In the genomic region with DNA sequence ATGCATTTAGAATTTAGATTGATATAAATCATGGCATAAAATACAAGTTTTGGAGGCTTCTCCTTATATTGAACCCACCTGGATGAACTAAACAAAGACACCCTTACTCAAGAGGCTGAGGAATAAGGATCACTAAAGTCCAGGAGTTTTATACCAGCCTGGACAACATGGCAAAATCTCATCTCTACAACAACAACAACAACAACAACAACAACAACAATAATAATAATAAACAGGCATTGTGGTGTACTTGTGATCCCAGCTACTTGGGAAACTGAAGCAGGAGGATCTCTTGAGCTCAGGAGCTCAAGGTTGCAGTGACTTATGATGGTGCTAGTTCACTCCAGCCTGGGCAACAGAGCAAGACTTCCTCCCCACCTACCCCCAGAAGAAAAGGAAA, we compare ENCODE assay signal across 27 cellular contexts.
"Had no signal": no experiment of that assay in that cellular context is flagged by ENCODE, and none has a peak within 500 bp of the region (broad histone marks: within the 10 kb centered on the region; RNA-seq: fewer than 3 reads in every experiment).

No MANE protein-coding gene starts in this region.

- H3K4me3 ChIP-seq: stomach, suprapubic skin, testis, thoracic aorta, thyroid gland, tibial artery, tibial nerve, transverse colon, upper lobe of left lung, upper lobe of right lung, uterus, vagina had no signal

- H3K27me3 ChIP-seq: stomach, suprapubic skin, testis, thyroid gland, tibial artery, tibial nerve, transverse colon, upper lobe of left lung, upper lobe of right lung, uterus, vagina had no signal

- H3K36me3 ChIP-seq: stomach, suprapubic skin, thoracic aorta, thyroid gland, tibial artery, tibial nerve, transverse colon, upper lobe of left lung, upper lobe of right lung, uterus, vagina had no signal

- H3K9me3 ChIP-seq: stomach, suprapubic skin, testis, thoracic aorta, thyroid gland, tibial artery, tibial nerve, transverse colon, upper lobe of left lung, upper lobe of right lung, uterus, vagina had no signal

- H3K27ac ChIP-seq: stomach, suprapubic skin, testis, thoracic aorta, thyroid gland, tibial artery, tibial nerve, transverse colon, upper lobe of left lung, upper lobe of right lung, uterus, vagina had no signal

- DNase-seq: stimulated activated CD4-positive, alpha-beta T cell treated with anti-CD3 and anti-CD28 coated beads, Interleukin-2, amount 100 ng/mL, for 48 hours; stimulated activated CD4-positive, alpha-beta T cell treated with anti-CD3 and anti-CD28 coated beads, Interleukin-4, amount 100 ng/mL, for 1 hour; stimulated activated CD4-positive, alpha-beta T cell treated with anti-CD3 and anti-CD28 coated beads, Interleukin-4, amount 100 ng/mL, for 24 hours; stimulated activated CD4-positive, alpha-beta T cell treated with anti-CD3 and anti-CD28 coated beads, Interleukin-4, amount 100 ng/mL, for 4 hours; stimulated activated CD8-positive, alpha-beta memory T cell treated with anti-CD3 and anti-CD28 coated beads, Interleukin-4, amount 100 ng/mL, for 48 hours; stimulated activated naive B cell treated with anti-CD40 and anti-IgM and Interleukin-4, amounts not matched to agents 10 μg/mL and 1 μg/mL and 100 μg/mL, for 72 hours; stimulated activated naive CD4-positive, alpha-beta T cell; stimulated activated naive CD4-positive, alpha-beta T cell treated with Interleukin-2 at 50 U/mL for 16 hours; stimulated activated naive CD8-positive, alpha-beta T cell treated with anti-CD3 and anti-CD28 coated beads, Interleukin-15, amount 100 ng/mL, for 72 hours; stimulated activated naive CD8-positive, alpha-beta T cell treated with anti-CD3 and anti-CD28 coated beads, Interleukin-15, Interleukin-2, amounts not matched to agents 100 U/mL and 50 U/mL, for 24 hours; stomach; substantia nigra; testis; thyroid gland; tibial artery; transverse colon; trophoblast cell; upper lobe of left lung; upper lobe of right lung; uterus had no signal

- ATAC-seq: stimulated activated effector memory CD8-positive, alpha-beta T cell treated with anti-CD3 and anti-CD28 coated beads, Interleukin-12 subunit alpha, Interleukin-12 subunit beta, amount 100 ng/mL, for 72 hours; stimulated activated memory B cell treated with anti-CD40 and anti-IgM and Interleukin-4, amounts not matched to agents 10 μg/mL and 1 μg/mL and 100 μg/mL, for 72 hours; stimulated activated naive B cell treated with anti-CD40 and anti-IgM and Interleukin-4, amounts not matched to agents 10 μg/mL and 1 μg/mL and 100 μg/mL, for 72 hours; stimulated activated naive CD8-positive, alpha-beta T cell treated with anti-CD3 and anti-CD28 coated beads, Interleukin-15, amount 100 ng/mL, for 72 hours; stimulated activated naive CD8-positive, alpha-beta T cell treated with anti-CD3 and anti-CD28 coated beads, Interleukin-15, Interleukin-2, amounts not matched to agents 100 U/mL and 50 U/mL, for 24 hours; upper lobe of right lung had no signal

- H3K4me1 ChIP-seq: suprapubic skin, testis, tibial artery, tibial nerve, transverse colon, upper lobe of left lung, upper lobe of right lung, uterus, vagina had no signal

- FAIRE-seq: urothelium cell line had no signal
